15 cellular contexts compared by ENCODE assay signal in genomic region chr2:222938327-222938726, GRCh38.
DNase-seq lines count a peak whose midpoint lies in the region; ATAC-seq, FAIRE-seq and TF ChIP-seq lines count a peak whose summit lies in the region.
"Had no signal": no experiment of that assay in that cellular context is flagged by ENCODE, and none has a peak within 500 bp of the region (broad histone marks: within the 10 kb centered on the region; RNA-seq: fewer than 3 reads in every experiment).

No MANE protein-coding gene starts in this region.

- peaks cover 20% of the 10 kb centered on the region for H4K20me1 ChIP-seq in HepG2 (ENCODE audit: insufficient read depth, low read length)
- peaks cover 7% of the 10 kb centered on the region for H4K20me1 ChIP-seq in keratinocyte (ENCODE audit: control insufficient read depth, extremely low read depth, insufficient read depth, low read length)

- in situ Hi-C loops in HepG2 (cut with HindIII; ENCODE audit: extremely low pct_ligation_motif_present, low pct_unique_long_range_greater_than_20kb) = no loop called here

- CTCF ChIA-PET in HepG2 (lab: Yijun Ruan, JAX; ENCODE audit: low intra/inter-chr PET ratio, low total read pairs) = interaction anchor here (1.9 to 5.4 kb wide), 4 partner anchors 23 to 248 kb away, joined by 10 to 106 read pairs (median 20); no protein-coding TSS in a partner anchor

- ATAC-seq in HepG2 (no peak), right lobe of liver (no peak), GM21390 (IDR thresholded peaks at IDR 0.05; ENCODE audit: unreplicated experiment) (no peak), GM21381 (IDR thresholded peaks at IDR 0.05; ENCODE audit: unreplicated experiment) (no peak)

- no peak for FAIRE-seq in HepG2 (lab: Jason Lieb, UNC)
- peak; percentile 13 for FAIRE-seq in keratinocyte (lab: Jason Lieb, UNC)

- H3K4me2 ChIP-seq in HepG2 (ENCODE audit: low read depth, low read length) (no peak overlapping the region), keratinocyte (ENCODE audit: control insufficient read depth, extremely low read depth, insufficient read depth, low read depth, low read length) (no peak overlapping the region)
- H3K4me2 ChIP-seq: KMS-11 had no signal

- TF ChIP-seq POLR2A in HepG2 (IDR thresholded peaks at IDR 0.05; ENCODE audit: insufficient read depth in 1 of 2, low read depth in 2 of 2, low read length in 2 of 2) (no peak), right lobe of liver (IDR thresholded peaks at IDR 0.05) (no peak)

- H3K27ac ChIP-seq in HepG2 (ENCODE audit: extremely low read length, insufficient read depth, low read length) = no peak overlapping the region
- no peak overlapping the region for H3K27ac ChIP-seq in right lobe of liver
- H3K27ac ChIP-seq in keratinocyte (ENCODE audit: control insufficient read depth, insufficient read depth, low read length) = no peak overlapping the region
- H3K27ac ChIP-seq: KMS-11 had no signal

- intact Hi-C loops in HepG2 (cut with micrococcal nuclease; ENCODE audit: unreplicated experiment) = loop anchor here (2.0 kb wide), 1 partner anchor 14 kb away; no protein-coding TSS in a partner anchor
- intact Hi-C loops in right lobe of liver (cut with DNase I) = no loop called here

- POLR2A ChIA-PET in HepG2 (lab: Yijun Ruan, JAX) = no interaction called here

- no peak overlapping the region for H3K4me3 ChIP-seq in HepG2 (replicated peaks in 1 of 3; ENCODE audit: insufficient read depth in 1 of 3, low read depth in 2 of 3, low read length in 3 of 3)
- H3K4me3 ChIP-seq in right lobe of liver = no peak overlapping the region
- no peak overlapping the region for H3K4me3 ChIP-seq in keratinocyte (ENCODE audit: control insufficient read depth in 2 of 3, extremely low read depth in 1 of 3, insufficient read depth in 2 of 3, low read depth in 1 of 3, low read length in 3 of 3)

- 98% methylated on average over 2 of the region's 2 CpGs for WGBS in HepG2 (ENCODE audit: low lambda C conversion rate)
- WGBS in right lobe of liver (ENCODE audit: insufficient coverage, low coverage, low lambda C conversion rate, missing lambda C conversion rate) = 90% methylated on average over 1 of the region's 2 CpGs

- DNase-seq in HepG2 (ENCODE audit: low spot score) = no peak
- no peak for DNase-seq in right lobe of liver
- DNase-seq in M059J (ENCODE audit: low read depth) = peak; percentile 37
- DNase-seq in RPMI7951 (ENCODE audit: low read depth) = peak; percentile 22
- no peak for DNase-seq in keratinocyte (ENCODE audit: low read depth, low spot score)
- no peak for DNase-seq in activated T-cell treated with anti-CD3 and anti-CD28 coated beads for 4 hours
- DNase-seq: C1 segment of cervical spinal cord; Calu3; CD4-positive, alpha-beta T cell; DMS 273 treated with DMSO at 0.1 percent for 48 hours; DMS79 treated with DMSO at 0.1 percent for 48 hours; HCEC 1CT had no signal

- H3K4me1 ChIP-seq in HepG2 (ENCODE audit: insufficient read depth, low read length) = no peaks in the 10 kb centered on the region
- no peaks in the 10 kb centered on the region for H3K4me1 ChIP-seq in right lobe of liver
- peaks cover 9% of the 10 kb centered on the region for H3K4me1 ChIP-seq in keratinocyte (ENCODE audit: control insufficient read depth, extremely low read depth, insufficient read depth, low read length)

- TF ChIP-seq RAD21 in HepG2 (CRISPR knock-in tag; IDR thresholded peaks at IDR 0.05) = no peak; the same call in 1 of the 2 replicates

- no peaks in the 10 kb centered on the region for H3K9me1 ChIP-seq in keratinocyte (ENCODE audit: control insufficient read depth, extremely low read depth, insufficient read depth, low read length)

- H2AFZ ChIP-seq in HepG2 (ENCODE audit: low read length) (no peak overlapping the region), keratinocyte (ENCODE audit: control insufficient read depth, low read length) (no peak overlapping the region)

- no peak for TF ChIP-seq CTCF in HepG2 (CRISPR knock-in tag; IDR thresholded peaks at IDR 0.05)
- no peak for TF ChIP-seq CTCF in right lobe of liver (IDR thresholded peaks at IDR 0.05)
- TF ChIP-seq CTCF in keratinocyte (optimal IDR thresholded peaks at IDR 0.05 in 1 of 3, IDR thresholded peaks at IDR 0.05 in 1 of 3, conservative IDR thresholded peaks at IDR 0.05 in 1 of 3; ENCODE audit: extremely low read depth in 1 of 3, insufficient read depth in 2 of 3, low read length in 3 of 3) = no peak

- H3K27me3 ChIP-seq in HepG2 (ENCODE audit: control insufficient read depth in 1 of 2, insufficient read depth in 2 of 2, low read length in 2 of 2) = no peaks in the 10 kb centered on the region
- H3K27me3 ChIP-seq in right lobe of liver = no peaks in the 10 kb centered on the region
- no peaks in the 10 kb centered on the region for H3K27me3 ChIP-seq in keratinocyte (ENCODE audit: control insufficient read depth, extremely low read depth, insufficient read depth, low read length)

- peaks cover 5% of the 10 kb centered on the region for H3K79me2 ChIP-seq in HepG2 (ENCODE audit: insufficient read depth, low read length)
- H3K79me2 ChIP-seq in keratinocyte (ENCODE audit: control insufficient read depth, insufficient read depth, low read length) = peaks cover 12% of the 10 kb centered on the region

- H3K9ac ChIP-seq in HepG2 (ENCODE audit: insufficient read depth, low read depth, low read length) (no peak overlapping the region), keratinocyte (ENCODE audit: control insufficient read depth, extremely low read depth, insufficient read depth, low read length) (no peak overlapping the region)
- H3K9ac ChIP-seq: KMS-11 had no signal

- no peak for TF ChIP-seq EP300 in HepG2 (IDR thresholded peaks at IDR 0.05; ENCODE audit: low read depth in 2 of 2, low read length in 2 of 2)
- no peak for TF ChIP-seq EP300 in HepG2 (CRISPR knock-in tag; IDR thresholded peaks at IDR 0.05; ENCODE audit: borderline replicate concordance)

- H3K9me3 ChIP-seq in HepG2 (ENCODE audit: low read length) (no peaks in the 10 kb centered on the region; the same call in 1 of the 2 replicates), right lobe of liver (no peaks in the 10 kb centered on the region), keratinocyte (ENCODE audit: control insufficient read depth, low read depth, low read length) (no peaks in the 10 kb centered on the region)

- dilution Hi-C loops in keratinocyte (cut with MboI; ENCODE audit: extremely low pct_ligation_motif_present, low sequenced_read_pairs) = no loop called here

- no TSS peak for BruUV-seq in HepG2 (replicated peaks; lab: Mats Ljungman, UMichigan)

- H3K36me3 ChIP-seq in HepG2 (replicated peaks in 1 of 2; ENCODE audit: control insufficient read depth in 1 of 2, insufficient read depth in 2 of 2, low read length in 2 of 2) = peaks cover 20 to 76% of the 10 kb centered on the region in 2 experiments
- H3K36me3 ChIP-seq in right lobe of liver = peaks cover 0 to 37% (median 8%) of the 10 kb centered on the region in 4 donors
- H3K36me3 ChIP-seq in keratinocyte (ENCODE audit: control insufficient read depth in 2 of 2, extremely low read depth in 1 of 2, insufficient read depth in 2 of 2, low read length in 2 of 2) = peaks cover 18 to 22% of the 10 kb centered on the region in 2 experiments

TF ChIP-seq in HepG2, 621 proteins besides CTCF, POLR2A, EP300 and RAD21:
- TF ChIP-seq PHF20 (CRISPR knock-in tag; IDR thresholded peaks at IDR 0.05) (no peak), ZNF816 (CRISPR knock-in tag; IDR thresholded peaks at IDR 0.05; ENCODE audit: borderline replicate concordance) (0 out of 2 replicates have a peak, but pooled peaks have one; percentile 56), ZNF337 (CRISPR knock-in tag; IDR thresholded peaks at IDR 0.05; ENCODE audit: borderline replicate concordance, low read depth) (peak; percentile 44; the same call in 1 of the 2 replicates), RBM22 (optimal IDR thresholded peaks at IDR 0.05; ENCODE audit: low read length) (peak; percentile 78), TFAP4 (IDR thresholded peaks at IDR 0.05; ENCODE audit: borderline replicate concordance, low read depth) (no peak), ZNF432 (CRISPR knock-in tag; IDR thresholded peaks at IDR 0.05; ENCODE audit: borderline replicate concordance) (no peak), ZNF136 (CRISPR knock-in tag; IDR thresholded peaks at IDR 0.05; ENCODE audit: low read depth) (peak; percentile 68; the same call in 1 of the 2 replicates)

Comparison
In these comparisons a context has a peak if more than half of its experiments do, and no peak if none do; other contexts are left out.
1. DNase-seq: peak in M059J (single experiment) and RPMI7951 (single experiment); none in HepG2 (single experiment), right lobe of liver (0 of 3), keratinocyte (single experiment) and activated T-cell treated with anti-CD3 and anti-CD28 coated beads for 4 hours (single experiment).